ENCODE assay signal across 10 cellular contexts in the genomic region with DNA sequence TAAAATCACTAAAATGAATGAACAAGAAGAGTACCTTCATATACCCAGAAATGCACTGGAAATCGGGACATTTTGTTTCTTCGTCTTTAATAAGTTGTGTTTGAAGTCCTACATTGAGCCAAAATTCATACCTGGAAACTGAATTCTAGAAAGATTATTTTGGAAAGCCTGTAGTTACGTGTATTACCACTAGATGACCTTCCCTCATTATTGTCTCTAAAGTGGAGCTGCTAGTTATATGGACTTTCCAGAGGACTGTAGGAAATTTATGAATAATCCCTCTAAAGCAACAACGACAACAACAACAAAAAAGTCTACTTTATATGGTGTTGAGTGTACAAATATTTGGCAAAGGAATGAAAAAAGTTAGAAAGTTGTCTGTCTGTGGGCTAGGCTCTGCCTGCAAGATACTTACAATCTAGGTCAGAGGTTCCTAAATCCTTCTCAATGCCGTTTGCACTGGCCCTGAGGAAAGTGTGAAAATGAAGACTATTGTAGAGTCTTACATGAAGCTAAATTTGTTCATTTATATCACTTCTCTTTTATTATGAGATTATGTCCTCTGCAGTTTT.
DNase-seq lines count a peak whose midpoint lies in the region; ATAC-seq, FAIRE-seq and TF ChIP-seq lines count a peak whose summit lies in the region.
"Had no signal": no experiment of that assay in that cellular context is flagged by ENCODE, and none has a peak within 500 bp of the region (broad histone marks: within the 10 kb centered on the region; RNA-seq: fewer than 3 reads in every experiment).

No MANE protein-coding gene starts in this region.

- H3K9me1 ChIP-seq in endothelial cell of umbilical vein (replicated peaks; ENCODE audit: control insufficient read depth, extremely low read depth, insufficient read depth, low read length), result no peaks in the 10 kb centered on the region

- ATAC-seq in GM18505 (IDR thresholded peaks at IDR 0.05; ENCODE audit: unreplicated experiment), result no peak
- ATAC-seq in activated T-cell treated with anti-CD3 and anti-CD28 coated beads, Interleukin-2, amount 50 U/mL, for 4 hours, result no peak

- H4K20me1 ChIP-seq in endothelial cell of umbilical vein (replicated peaks; ENCODE audit: control insufficient read depth, extremely low read depth, insufficient read depth, low read length), result no peaks in the 10 kb centered on the region
- H4K20me1 ChIP-seq: BLaER1 treated with 17β-estradiol and CSF1 and Interleukin-3, amounts not matched to agents 10 nM and 100 nM had no signal

- dilution Hi-C loops in endothelial cell of umbilical vein (cut with MboI; ENCODE audit: extremely low pct_ligation_motif_present, low sequenced_read_pairs), result no loop called here

- peaks cover 18% of the 10 kb centered on the region for H3K27me3 Mint-ChIP-seq in activated T-cell treated with anti-CD3 and anti-CD28 coated beads, Interleukin-2, amount 50 U/mL, for 4 hours (ENCODE audit: low read depth)

- H3K4me1 ChIP-seq in endothelial cell of umbilical vein (ENCODE audit: control insufficient read depth, extremely low read depth, insufficient read depth, low read length) (peaks cover 12% of the 10 kb centered on the region), spleen (no peaks in the 10 kb centered on the region)
- no peaks in the 10 kb centered on the region for H3K4me1 ChIP-seq in effector memory CD4-positive, alpha-beta T cell (ENCODE audit: control insufficient read depth, insufficient read depth, low read length, poor library complexity, severe bottlenecking)
- H3K4me1 ChIP-seq: BLaER1 treated with 17β-estradiol and CSF1 and Interleukin-3, amounts not matched to agents 10 nM and 100 nM had no signal

- H3K27me3 ChIP-seq in endothelial cell of umbilical vein (ENCODE audit: control insufficient read depth in 2 of 2, insufficient read depth in 2 of 2, low read length in 2 of 2) (no peaks in the 10 kb centered on the region), spleen (replicated peaks in 1 of 7) (peaks cover 0 to 19% (median 0%) of the 10 kb centered on the region in 7 donors)
- no peaks in the 10 kb centered on the region for H3K27me3 ChIP-seq in effector memory CD4-positive, alpha-beta T cell (replicated peaks; ENCODE audit: control insufficient read depth, insufficient read depth, low read length, poor library complexity, severe bottlenecking)
- H3K27me3 ChIP-seq: BLaER1 treated with 17β-estradiol and CSF1 and Interleukin-3, amounts not matched to agents 10 nM and 100 nM had no signal

- H3K9ac ChIP-seq in endothelial cell of umbilical vein (replicated peaks; ENCODE audit: extremely low read depth, insufficient read depth, low read length), result no peak overlapping the region
- H3K9ac ChIP-seq: BLaER1 treated with 17β-estradiol and CSF1 and Interleukin-3, amounts not matched to agents 10 nM and 100 nM had no signal

- H3K4me1 Mint-ChIP-seq in activated T-cell treated with anti-CD3 and anti-CD28 coated beads, Interleukin-2, amount 50 U/mL, for 4 hours (ENCODE audit: low read depth), result no peaks in the 10 kb centered on the region

- 48 to 66% (median 58%) methylated on average over 5 of the region's 5 CpGs for WGBS in spleen, 5 donors

- H3K27ac ChIP-seq in endothelial cell of umbilical vein (ENCODE audit: insufficient read depth, low read depth, low read length) (no peak overlapping the region), spleen (no peak overlapping the region)
- no peak overlapping the region for H3K27ac ChIP-seq in effector memory CD4-positive, alpha-beta T cell (ENCODE audit: insufficient read depth, low read length, poor library complexity, severe bottlenecking)
- H3K27ac ChIP-seq: BLaER1 treated with 17β-estradiol and CSF1 and Interleukin-3, amounts not matched to agents 10 nM and 100 nM had no signal

- FAIRE-seq in endothelial cell of umbilical vein (lab: Jason Lieb, UNC), result peak; percentile 54

- H3K36me3 Mint-ChIP-seq in activated T-cell treated with anti-CD3 and anti-CD28 coated beads, Interleukin-2, amount 50 U/mL, for 4 hours (ENCODE audit: insufficient read depth), result no peaks in the 10 kb centered on the region

- no peak overlapping the region for H3K4me3 Mint-ChIP-seq in activated T-cell treated with anti-CD3 and anti-CD28 coated beads, Interleukin-2, amount 50 U/mL, for 4 hours
- H3K4me3 Mint-ChIP-seq: dendritic cell treated with granulocyte-macrophage colony-stimulating factor and Interleukin-4, amounts not matched to agents 40 ng/mL and 50 ng/mL, for 4 days had no signal

- H3K9me3 ChIP-seq in endothelial cell of umbilical vein (replicated peaks; ENCODE audit: control insufficient read depth, insufficient read depth, low read length), result no peaks in the 10 kb centered on the region
- H3K9me3 ChIP-seq in spleen, result no peaks in the 10 kb centered on the region
- H3K9me3 ChIP-seq in effector memory CD4-positive, alpha-beta T cell (ENCODE audit: control insufficient read depth, low read length), result no peaks in the 10 kb centered on the region
- H3K9me3 ChIP-seq: BLaER1 treated with 17β-estradiol and CSF1 and Interleukin-3, amounts not matched to agents 10 nM and 100 nM had no signal

- no peak overlapping the region for H3K4me3 ChIP-seq in endothelial cell of umbilical vein (replicated peaks in 1 of 3; ENCODE audit: insufficient read depth in 1 of 3, low read depth in 1 of 3, low read length in 3 of 3)
- H3K4me3 ChIP-seq in spleen, result no peak overlapping the region
- no peak overlapping the region for H3K4me3 ChIP-seq in effector memory CD4-positive, alpha-beta T cell (ENCODE audit: insufficient read depth, low read depth, low read length, poor library complexity, severe bottlenecking)
- H3K4me3 ChIP-seq: BLaER1 treated with 17β-estradiol and CSF1 and Interleukin-3, amounts not matched to agents 10 nM and 100 nM had no signal

- peak; percentile 0 for DNase-seq in NCI-H2196 (lab: John Stamatoyannopoulos, UW; ENCODE audit: unreplicated experiment)
- no peak for DNase-seq in NCI-H2196 treated with DMSO at 0.1 percent for 48 hours (lab: John Stamatoyannopoulos, UW; ENCODE audit: unreplicated experiment)
- DNase-seq in NCI-H460 (ENCODE audit: extremely low read depth, low read depth), result peak; percentile 2
- DNase-seq in endothelial cell of umbilical vein (ENCODE audit: low read depth, low spot score), result peak; percentile 24
- DNase-seq in spleen, result no peak
- DNase-seq in activated T-cell treated with anti-CD3 and anti-CD28 coated beads, Interleukin-2, amount 50 U/mL, for 4 hours, result no peak
- DNase-seq in effector memory CD4-positive, alpha-beta T cell, result no peak

- H3K79me2 ChIP-seq in endothelial cell of umbilical vein (ENCODE audit: control insufficient read depth, insufficient read depth, low read length), result no peaks in the 10 kb centered on the region

- intact Hi-C loops in endothelial cell of umbilical vein (cut with micrococcal nuclease) (loop anchor here (1.0 to 2.0 kb wide), 3 partner anchors 76 to 155 kb away; no protein-coding TSS in a partner anchor), spleen (cut with DNase I; ENCODE audit: low total_unique reads) (no loop called here)

- TF ChIP-seq CTCF in endothelial cell of umbilical vein (IDR thresholded peaks at IDR 0.05; ENCODE audit: extremely low read depth in 1 of 2, insufficient read depth in 1 of 2, low read depth in 1 of 2, low read length in 2 of 2), result peak; percentile 25 to 36
- TF ChIP-seq CTCF in spleen (IDR thresholded peaks at IDR 0.05 in 8 of 11, conservative IDR thresholded peaks at IDR 0.05 in 3 of 11), result peak in 6 of 11 experiments; percentile 10 to 42 (median 30)

- TF ChIP-seq POLR2A in endothelial cell of umbilical vein (IDR thresholded peaks at IDR 0.05; ENCODE audit: low read depth, low read length) (no peak), spleen (IDR thresholded peaks at IDR 0.05) (no peak), GM18505 (IDR thresholded peaks at IDR 0.05; ENCODE audit: borderline replicate concordance, extremely low read depth, insufficient read depth, insufficient read length) (no peak)

- POLR2A ChIA-PET in endothelial cell of umbilical vein (lab: Charles Lee), result no interaction called here

- CTCF ChIA-PET in endothelial cell of umbilical vein (lab: Charles Lee), result interaction anchor here (0.6 to 3.4 kb wide), 37 partner anchors 10 to 581 kb away, joined by 3 to 25 read pairs (median 5); no protein-coding TSS in a partner anchor

- no peaks in the 10 kb centered on the region for H3K36me3 ChIP-seq in endothelial cell of umbilical vein (ENCODE audit: control insufficient read depth in 2 of 2, extremely low read depth in 1 of 2, insufficient read depth in 2 of 2, low read length in 2 of 2)
- no peaks in the 10 kb centered on the region for H3K36me3 ChIP-seq in spleen
- no peaks in the 10 kb centered on the region for H3K36me3 ChIP-seq in effector memory CD4-positive, alpha-beta T cell (ENCODE audit: control insufficient read depth, insufficient read depth, low read length)
- H3K36me3 ChIP-seq: BLaER1 treated with 17β-estradiol and CSF1 and Interleukin-3, amounts not matched to agents 10 nM and 100 nM had no signal

- H3K9me3 Mint-ChIP-seq in activated T-cell treated with anti-CD3 and anti-CD28 coated beads, Interleukin-2, amount 50 U/mL, for 4 hours, result no peaks in the 10 kb centered on the region
- H3K9me3 Mint-ChIP-seq: dendritic cell treated with granulocyte-macrophage colony-stimulating factor and Interleukin-4, amounts not matched to agents 40 ng/mL and 50 ng/mL, for 4 days had no signal

- no peak overlapping the region for H2AFZ ChIP-seq in endothelial cell of umbilical vein (ENCODE audit: low read depth, low read length)

- no peak overlapping the region for H3K4me2 ChIP-seq in endothelial cell of umbilical vein (ENCODE audit: insufficient read depth, low read length)
- H3K4me2 ChIP-seq: BLaER1 treated with 17β-estradiol and CSF1 and Interleukin-3, amounts not matched to agents 10 nM and 100 nM had no signal

- BruUV-seq in endothelial cell of umbilical vein (replicated peaks; lab: Mats Ljungman, UMichigan), result no TSS peak

TF ChIP-seq in endothelial cell of umbilical vein, 7 proteins besides CTCF, POLR2A, EP300 and RAD21:
- TF ChIP-seq FOS (IDR thresholded peaks at IDR 0.05; ENCODE audit: borderline replicate concordance, insufficient read depth, low read length) (no peak), POLR2AphosphoS5 (IDR thresholded peaks at IDR 0.05; ENCODE audit: insufficient read depth, low read depth, low read length) (no peak), EZH2 (IDR thresholded peaks at IDR 0.05; ENCODE audit: borderline replicate concordance, low read depth, low read length, severe bottlenecking) (no peak), MYC (IDR thresholded peaks at IDR 0.05; ENCODE audit: low read depth, low read length) (no peak), JUN (IDR thresholded peaks at IDR 0.05; ENCODE audit: borderline replicate concordance, insufficient read depth, insufficient read length, low read depth) (no peak)
- TF ChIP-seq, protein P1, sequence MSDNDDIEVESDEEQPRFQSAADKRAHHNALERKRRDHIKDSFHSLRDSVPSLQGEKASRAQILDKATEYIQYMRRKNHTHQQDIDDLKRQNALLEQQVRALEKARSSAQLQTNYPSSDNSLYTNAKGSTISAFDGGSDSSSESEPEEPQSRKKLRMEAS (IDR thresholded peaks at IDR 0.05; ENCODE audit: insufficient read depth, insufficient read length), result no peak

Comparison
In these comparisons a context has a peak if more than half of its experiments do, and no peak if none do; other contexts are left out.
1. DNase-seq: peak in NCI-H2196 (single experiment), NCI-H460 (single experiment) and endothelial cell of umbilical vein (single experiment); none in NCI-H2196 treated with DMSO at 0.1 percent for 48 hours (single experiment), spleen (single experiment), activated T-cell treated with anti-CD3 and anti-CD28 coated beads, Interleukin-2, amount 50 U/mL, for 4 hours (single experiment) and effector memory CD4-positive, alpha-beta T cell (0 of 3).